ENCODE assay signal across 16 cellular contexts in the genomic region with DNA sequence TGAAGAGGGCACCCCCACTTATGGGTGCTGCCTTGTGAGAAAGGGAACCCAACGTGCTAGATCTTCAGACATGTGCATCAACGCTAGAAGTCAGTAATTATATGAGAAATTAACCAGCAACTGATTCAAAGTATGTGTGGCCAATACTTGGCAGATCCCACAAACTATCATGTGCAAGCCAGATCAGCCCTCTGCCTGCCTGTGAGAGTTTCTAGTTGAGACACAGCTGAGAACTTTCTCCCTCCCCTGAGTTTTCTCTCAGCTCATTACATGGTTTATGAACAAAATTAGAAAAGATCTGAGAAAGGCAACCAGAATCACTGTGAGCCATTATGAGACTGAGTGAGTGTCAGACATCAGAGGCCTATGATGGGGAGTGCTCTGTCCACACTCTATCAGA. TPM values are rescaled to one million over a fixed set of nuclear protein-coding genes. Genes with fewer than 3 reads are reported as not detected.
DNase-seq lines count a peak whose midpoint lies in the region; ATAC-seq and TF ChIP-seq lines count a peak whose summit lies in the region.
"Had no signal": no experiment of that assay in that cellular context is flagged by ENCODE, and none has a peak within 500 bp of the region (broad histone marks: within the 10 kb centered on the region; RNA-seq: fewer than 3 reads in every experiment).

No MANE protein-coding gene starts in this region.

- H3K4me1 Mint-ChIP-seq in stimulated activated naive CD8-positive, alpha-beta T cell treated with anti-CD3 and anti-CD28 coated beads, Interleukin-15, amount 100 ng/mL, for 72 hours = no peaks in the 10 kb centered on the region
- H3K4me1 Mint-ChIP-seq in T-helper 17 cell = no peaks in the 10 kb centered on the region

- DNase-seq in stimulated activated naive CD8-positive, alpha-beta T cell treated with anti-CD3 and anti-CD28 coated beads, Interleukin-15, amount 100 ng/mL, for 72 hours = no peak
- DNase-seq in stimulated activated naive CD8-positive, alpha-beta T cell treated with anti-CD3 and anti-CD28 coated beads, Interleukin-15, Interleukin-2, amounts not matched to agents 100 U/mL and 50 U/mL, for 24 hours = no peak
- no peak for DNase-seq in T-helper 17 cell
- DNase-seq in fibroblast of the aortic adventitia (ENCODE audit: low read depth) = peak; percentile 16
- DNase-seq in NCI-H2107 (lab: John Stamatoyannopoulos, UW) = no peak
- DNase-seq in SKM-1 treated with dmso at 0.1 percent for 144 hours (lab: John Stamatoyannopoulos, UW; ENCODE audit: unreplicated experiment) = no peak
- no peak for DNase-seq in cerebellum (ENCODE audit: low spot score)
- DNase-seq: AML-193, COR-L47, DMS 273 treated with DMSO at 0.1 percent for 48 hours, DND-41, H7, MV-4-11, NCI-H187, NCI-H226, NCI-H524 had no signal

- TF ChIP-seq CTCF in fibroblast of the aortic adventitia (IDR thresholded peaks at IDR 0.05; ENCODE audit: insufficient read depth, low read length) = no peak

- H3K27me3 Mint-ChIP-seq in stimulated activated naive CD8-positive, alpha-beta T cell treated with anti-CD3 and anti-CD28 coated beads, Interleukin-15, amount 100 ng/mL, for 72 hours = no peaks in the 10 kb centered on the region
- H3K27me3 Mint-ChIP-seq in T-helper 17 cell = no peaks in the 10 kb centered on the region

- no peak overlapping the region for H3K4me3 ChIP-seq in fibroblast of the aortic adventitia (ENCODE audit: low read depth, low read length)

- peak overlapping the region; percentile 12 to 38 for H3K27ac Mint-ChIP-seq in stimulated activated naive CD8-positive, alpha-beta T cell treated with anti-CD3 and anti-CD28 coated beads, Interleukin-15, amount 100 ng/mL, for 72 hours
- peak overlapping the region; percentile 49 for H3K27ac Mint-ChIP-seq in T-helper 17 cell

- no peaks in the 10 kb centered on the region for H3K9me3 ChIP-seq in T-helper 17 cell (ENCODE audit: control insufficient read depth, low read length, poor library complexity, severe bottlenecking)

- no peak for ATAC-seq in stimulated activated naive CD8-positive, alpha-beta T cell treated with anti-CD3 and anti-CD28 coated beads, Interleukin-15, amount 100 ng/mL, for 72 hours
- no peak for ATAC-seq in stimulated activated naive CD8-positive, alpha-beta T cell treated with anti-CD3 and anti-CD28 coated beads, Interleukin-15, Interleukin-2, amounts not matched to agents 100 U/mL and 50 U/mL, for 24 hours
- ATAC-seq in T-helper 17 cell = no peak

- no peaks in the 10 kb centered on the region for H3K9me3 Mint-ChIP-seq in stimulated activated naive CD8-positive, alpha-beta T cell treated with anti-CD3 and anti-CD28 coated beads, Interleukin-15, amount 100 ng/mL, for 72 hours

- H3K36me3 Mint-ChIP-seq in T-helper 17 cell (ENCODE audit: low read depth) = peaks cover 13% of the 10 kb centered on the region

- no peak overlapping the region for H3K4me3 Mint-ChIP-seq in stimulated activated naive CD8-positive, alpha-beta T cell treated with anti-CD3 and anti-CD28 coated beads, Interleukin-15, amount 100 ng/mL, for 72 hours
- H3K4me3 Mint-ChIP-seq in T-helper 17 cell = no peak overlapping the region

RNA-seq across cellular contexts. Expression of a gene that starts 51.7 kb away (rescaled TPM):
- total RNA-seq in T-helper 17 cell = 10 to 100 TPM; 55.3 to 55.6 TPM
- 62.8 and 71.8 TPM in 2 replicates for total RNA-seq in fibroblast of the aortic adventitia (ENCODE audit: low replicate concordance)
- total RNA-seq in cerebellum = 56.7 TPM

RNA-seq across cellular contexts. Expression of a gene that starts 51.9 kb away (rescaled TPM):
- 10 to 100 TPM; 28.6 to 29.7 TPM for total RNA-seq in T-helper 17 cell
- 23.0 TPM in 2 replicates for total RNA-seq in fibroblast of the aortic adventitia (ENCODE audit: low replicate concordance)
- 26.7 TPM for total RNA-seq in cerebellum
